Comparison of ENCODE assay signal across 8 cellular contexts in genomic region chr6:150068173-150068785, GRCh38. TPM values are rescaled to one million over a fixed set of nuclear protein-coding genes. Genes with fewer than 3 reads are reported as not detected.
DNase-seq lines count a peak whose midpoint lies in the region; ATAC-seq and TF ChIP-seq lines count a peak whose summit lies in the region.

No MANE protein-coding gene starts in this region.

- H3K27me3 ChIP-seq in CD8-positive, alpha-beta T cell (ENCODE audit: insufficient read depth, low read length), result no peaks in the 10 kb centered on the region
- H3K27me3 ChIP-seq in NT2/D1 (ENCODE audit: insufficient read depth, insufficient read length), result peaks cover 19% of the 10 kb centered on the region

- ATAC-seq in CD8-positive, alpha-beta T cell, result no peak
- peak; percentile 9 for ATAC-seq in effector memory CD8-positive, alpha-beta T cell (replicated peaks)

- intact Hi-C loops in CD8-positive, alpha-beta T cell (cut with DNase I, micrococcal nuclease), result loop anchor here (2.0 to 5.0 kb wide), 2 partner anchors 63 to 136 kb away; no protein-coding TSS in a partner anchor

- CTCF ChIA-PET in CD8-positive, alpha-beta T cell (lab: Charles Lee), result no interaction called here

- no peak for TF ChIP-seq CTCF in CD8-positive, alpha-beta T cell (IDR thresholded peaks at IDR 0.05)
- no peak for TF ChIP-seq CTCF in nephron progenitor cell (IDR thresholded peaks at IDR 0.05)

- H3K9me3 ChIP-seq in CD8-positive, alpha-beta T cell (ENCODE audit: low read length), result no peaks in the 10 kb centered on the region
- no peaks in the 10 kb centered on the region for H3K9me3 ChIP-seq in NT2/D1 (ENCODE audit: insufficient read depth, low read length)

- H3K9me3 Mint-ChIP-seq in CD8-positive, alpha-beta T cell, result no peaks in the 10 kb centered on the region
- H3K9me3 Mint-ChIP-seq in effector memory CD8-positive, alpha-beta T cell, result no peaks in the 10 kb centered on the region
- peaks cover 7% of the 10 kb centered on the region for H3K9me3 Mint-ChIP-seq in nephron progenitor cell

- no peak overlapping the region for H3K27ac Mint-ChIP-seq in CD8-positive, alpha-beta T cell
- peak overlapping the region; percentile 20 to 77 for H3K27ac Mint-ChIP-seq in effector memory CD8-positive, alpha-beta T cell
- no peak overlapping the region for H3K27ac Mint-ChIP-seq in nephron progenitor cell

- peak overlapping the region; percentile 83 for H3K4me3 Mint-ChIP-seq in CD8-positive, alpha-beta T cell
- H3K4me3 Mint-ChIP-seq in effector memory CD8-positive, alpha-beta T cell, result peak overlapping the region; percentile 80 to 91
- H3K4me3 Mint-ChIP-seq in nephron progenitor cell, result peak overlapping the region; percentile 82

- H3K9ac ChIP-seq in NT2/D1 (ENCODE audit: insufficient read length, low read depth), result peak overlapping the region; percentile 83

- H3K4me3 ChIP-seq in CD8-positive, alpha-beta T cell (ENCODE audit: low read depth, low read length), result peak overlapping the region; percentile 85
- peak overlapping the region; percentile 65 for H3K4me3 ChIP-seq in NT2/D1 (ENCODE audit: insufficient read length, low read depth)

- no peaks in the 10 kb centered on the region for H3K36me3 ChIP-seq in CD8-positive, alpha-beta T cell (ENCODE audit: insufficient read depth, low read length)
- peaks cover 26% of the 10 kb centered on the region for H3K36me3 ChIP-seq in NT2/D1 (ENCODE audit: insufficient read depth, insufficient read length, low read length)

- peaks cover under 1% of the 10 kb centered on the region for H3K36me3 Mint-ChIP-seq in CD8-positive, alpha-beta T cell
- peaks cover 14% of the 10 kb centered on the region for H3K36me3 Mint-ChIP-seq in effector memory CD8-positive, alpha-beta T cell (ENCODE audit: insufficient read depth)
- H3K36me3 Mint-ChIP-seq in nephron progenitor cell (ENCODE audit: low read depth), result peaks cover 38% of the 10 kb centered on the region

- peaks cover 6% of the 10 kb centered on the region for H3K4me1 ChIP-seq in CD8-positive, alpha-beta T cell (ENCODE audit: insufficient read depth, low read length)
- no peaks in the 10 kb centered on the region for H3K4me1 ChIP-seq in NT2/D1 (ENCODE audit: insufficient read depth, insufficient read length)

- peaks cover 3% of the 10 kb centered on the region for H3K27me3 Mint-ChIP-seq in CD8-positive, alpha-beta T cell (ENCODE audit: low read depth)
- H3K27me3 Mint-ChIP-seq in effector memory CD8-positive, alpha-beta T cell, result no peaks in the 10 kb centered on the region
- H3K27me3 Mint-ChIP-seq in nephron progenitor cell (ENCODE audit: low read depth, poor library complexity), result peaks cover 38% of the 10 kb centered on the region

- POLR2A ChIA-PET in CD8-positive, alpha-beta T cell (lab: Charles Lee), result no interaction called here

- no peak overlapping the region for H3K27ac ChIP-seq in CD8-positive, alpha-beta T cell (ENCODE audit: low read depth, low read length)

- peaks cover 14% of the 10 kb centered on the region for H3K4me1 Mint-ChIP-seq in CD8-positive, alpha-beta T cell (ENCODE audit: low read depth)
- H3K4me1 Mint-ChIP-seq in effector memory CD8-positive, alpha-beta T cell (ENCODE audit: low read depth in 2 of 2), result peaks cover 29 to 32% of the 10 kb centered on the region in 2 donors
- peaks cover 25% of the 10 kb centered on the region for H3K4me1 Mint-ChIP-seq in nephron progenitor cell

- peak in 1 of 7 experiments; percentile 55 for DNase-seq in CD8-positive, alpha-beta T cell
- no peak for DNase-seq in NT2/D1 (ENCODE audit: low read depth, low spot score)
- DNase-seq in effector memory CD8-positive, alpha-beta T cell, result no peak
- DNase-seq in nephron progenitor cell, result no peak
- DNase-seq in NCI-H2081 treated with DMSO at 0.1 percent for 48 hours (lab: John Stamatoyannopoulos, UW), result no peak
- DNase-seq in retina, result no peak
- DNase-seq in NCI-H345 treated with DMSO at 0.1 percent for 48 hours (lab: John Stamatoyannopoulos, UW; ENCODE audit: unreplicated experiment), result no peak
- no peak for DNase-seq in NCI-H2107 treated with DMSO at 0.1 percent for 48 hours (lab: John Stamatoyannopoulos, UW; ENCODE audit: unreplicated experiment)

RNA-seq across cellular contexts. Expression of gene ULBP3, which starts 0.6 kb away (rescaled TPM):
- 1 to 10 TPM; 1.5 to 1.8 TPM for total RNA-seq in CD8-positive, alpha-beta T cell

RNA-seq across cellular contexts. Expression of gene RAET1L, which starts 42.9 kb away (rescaled TPM):
- not detected for total RNA-seq in CD8-positive, alpha-beta T cell

Comparison
In these comparisons a context has a peak if more than half of its experiments do, and no peak if none do; other contexts are left out.
1. H3K27ac Mint-ChIP-seq: peak in effector memory CD8-positive, alpha-beta T cell (2 of 2); none in CD8-positive, alpha-beta T cell (single experiment) and nephron progenitor cell (single experiment).
2. Peak in every context shown above with its lines, with median percentiles within 50 percentile points of each other: H3K4me3 Mint-ChIP-seq.